ENCODE assay signal across 1 cellular context in the genomic region with DNA sequence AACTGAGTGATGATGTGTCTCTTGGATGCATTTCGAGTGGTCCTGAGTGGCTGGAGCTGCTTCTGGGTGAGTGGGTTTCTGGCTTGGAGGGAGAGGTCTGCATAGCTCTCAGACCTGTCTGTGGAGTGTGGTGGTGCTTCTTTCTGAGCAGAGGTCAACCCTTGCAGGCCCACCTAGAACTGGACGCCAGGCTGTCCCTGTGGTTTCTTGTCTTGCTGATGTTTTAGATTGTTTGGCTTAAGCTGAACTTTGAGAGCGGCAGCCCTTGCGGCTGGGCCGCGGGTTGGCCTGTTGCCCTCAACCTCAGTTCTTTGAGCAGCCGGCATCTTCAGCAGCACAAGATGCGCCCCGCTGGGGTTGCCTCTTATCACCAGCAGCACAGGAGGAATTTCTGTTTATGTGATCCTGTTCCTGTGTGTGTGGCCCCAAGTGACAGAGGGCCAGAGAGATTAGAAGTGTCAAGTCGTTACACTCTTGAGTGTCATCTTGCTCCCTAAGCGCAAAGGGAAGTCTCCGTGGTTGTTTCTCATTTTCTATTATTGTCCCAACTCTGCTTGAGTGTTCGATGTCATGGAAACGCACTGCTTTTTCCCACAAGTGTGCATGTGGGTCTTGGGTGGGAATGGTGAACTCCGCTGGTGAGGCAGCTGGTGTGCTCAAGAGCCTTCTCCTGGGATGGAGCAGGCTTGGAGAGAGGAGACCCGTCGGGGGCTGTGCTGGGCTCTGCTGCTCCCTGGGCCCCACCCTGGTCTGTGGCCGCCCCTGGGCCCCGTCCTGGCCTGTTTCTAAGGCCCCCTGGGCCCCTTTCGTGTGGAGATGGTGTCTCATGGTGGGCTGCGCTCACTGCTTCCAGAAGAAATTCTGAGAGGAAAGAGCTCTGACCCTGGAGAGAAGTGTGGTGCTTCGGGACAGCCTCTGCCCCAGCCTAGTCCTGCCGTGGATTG.
TF ChIP-seq lines count a peak whose summit lies in the region.

No MANE protein-coding gene starts in this region.

TF ChIP-seq in K562, 482 proteins besides CTCF, POLR2A, EP300 and RAD21 (continued from another document and continues in another):
- TF ChIP-seq, protein P1, sequence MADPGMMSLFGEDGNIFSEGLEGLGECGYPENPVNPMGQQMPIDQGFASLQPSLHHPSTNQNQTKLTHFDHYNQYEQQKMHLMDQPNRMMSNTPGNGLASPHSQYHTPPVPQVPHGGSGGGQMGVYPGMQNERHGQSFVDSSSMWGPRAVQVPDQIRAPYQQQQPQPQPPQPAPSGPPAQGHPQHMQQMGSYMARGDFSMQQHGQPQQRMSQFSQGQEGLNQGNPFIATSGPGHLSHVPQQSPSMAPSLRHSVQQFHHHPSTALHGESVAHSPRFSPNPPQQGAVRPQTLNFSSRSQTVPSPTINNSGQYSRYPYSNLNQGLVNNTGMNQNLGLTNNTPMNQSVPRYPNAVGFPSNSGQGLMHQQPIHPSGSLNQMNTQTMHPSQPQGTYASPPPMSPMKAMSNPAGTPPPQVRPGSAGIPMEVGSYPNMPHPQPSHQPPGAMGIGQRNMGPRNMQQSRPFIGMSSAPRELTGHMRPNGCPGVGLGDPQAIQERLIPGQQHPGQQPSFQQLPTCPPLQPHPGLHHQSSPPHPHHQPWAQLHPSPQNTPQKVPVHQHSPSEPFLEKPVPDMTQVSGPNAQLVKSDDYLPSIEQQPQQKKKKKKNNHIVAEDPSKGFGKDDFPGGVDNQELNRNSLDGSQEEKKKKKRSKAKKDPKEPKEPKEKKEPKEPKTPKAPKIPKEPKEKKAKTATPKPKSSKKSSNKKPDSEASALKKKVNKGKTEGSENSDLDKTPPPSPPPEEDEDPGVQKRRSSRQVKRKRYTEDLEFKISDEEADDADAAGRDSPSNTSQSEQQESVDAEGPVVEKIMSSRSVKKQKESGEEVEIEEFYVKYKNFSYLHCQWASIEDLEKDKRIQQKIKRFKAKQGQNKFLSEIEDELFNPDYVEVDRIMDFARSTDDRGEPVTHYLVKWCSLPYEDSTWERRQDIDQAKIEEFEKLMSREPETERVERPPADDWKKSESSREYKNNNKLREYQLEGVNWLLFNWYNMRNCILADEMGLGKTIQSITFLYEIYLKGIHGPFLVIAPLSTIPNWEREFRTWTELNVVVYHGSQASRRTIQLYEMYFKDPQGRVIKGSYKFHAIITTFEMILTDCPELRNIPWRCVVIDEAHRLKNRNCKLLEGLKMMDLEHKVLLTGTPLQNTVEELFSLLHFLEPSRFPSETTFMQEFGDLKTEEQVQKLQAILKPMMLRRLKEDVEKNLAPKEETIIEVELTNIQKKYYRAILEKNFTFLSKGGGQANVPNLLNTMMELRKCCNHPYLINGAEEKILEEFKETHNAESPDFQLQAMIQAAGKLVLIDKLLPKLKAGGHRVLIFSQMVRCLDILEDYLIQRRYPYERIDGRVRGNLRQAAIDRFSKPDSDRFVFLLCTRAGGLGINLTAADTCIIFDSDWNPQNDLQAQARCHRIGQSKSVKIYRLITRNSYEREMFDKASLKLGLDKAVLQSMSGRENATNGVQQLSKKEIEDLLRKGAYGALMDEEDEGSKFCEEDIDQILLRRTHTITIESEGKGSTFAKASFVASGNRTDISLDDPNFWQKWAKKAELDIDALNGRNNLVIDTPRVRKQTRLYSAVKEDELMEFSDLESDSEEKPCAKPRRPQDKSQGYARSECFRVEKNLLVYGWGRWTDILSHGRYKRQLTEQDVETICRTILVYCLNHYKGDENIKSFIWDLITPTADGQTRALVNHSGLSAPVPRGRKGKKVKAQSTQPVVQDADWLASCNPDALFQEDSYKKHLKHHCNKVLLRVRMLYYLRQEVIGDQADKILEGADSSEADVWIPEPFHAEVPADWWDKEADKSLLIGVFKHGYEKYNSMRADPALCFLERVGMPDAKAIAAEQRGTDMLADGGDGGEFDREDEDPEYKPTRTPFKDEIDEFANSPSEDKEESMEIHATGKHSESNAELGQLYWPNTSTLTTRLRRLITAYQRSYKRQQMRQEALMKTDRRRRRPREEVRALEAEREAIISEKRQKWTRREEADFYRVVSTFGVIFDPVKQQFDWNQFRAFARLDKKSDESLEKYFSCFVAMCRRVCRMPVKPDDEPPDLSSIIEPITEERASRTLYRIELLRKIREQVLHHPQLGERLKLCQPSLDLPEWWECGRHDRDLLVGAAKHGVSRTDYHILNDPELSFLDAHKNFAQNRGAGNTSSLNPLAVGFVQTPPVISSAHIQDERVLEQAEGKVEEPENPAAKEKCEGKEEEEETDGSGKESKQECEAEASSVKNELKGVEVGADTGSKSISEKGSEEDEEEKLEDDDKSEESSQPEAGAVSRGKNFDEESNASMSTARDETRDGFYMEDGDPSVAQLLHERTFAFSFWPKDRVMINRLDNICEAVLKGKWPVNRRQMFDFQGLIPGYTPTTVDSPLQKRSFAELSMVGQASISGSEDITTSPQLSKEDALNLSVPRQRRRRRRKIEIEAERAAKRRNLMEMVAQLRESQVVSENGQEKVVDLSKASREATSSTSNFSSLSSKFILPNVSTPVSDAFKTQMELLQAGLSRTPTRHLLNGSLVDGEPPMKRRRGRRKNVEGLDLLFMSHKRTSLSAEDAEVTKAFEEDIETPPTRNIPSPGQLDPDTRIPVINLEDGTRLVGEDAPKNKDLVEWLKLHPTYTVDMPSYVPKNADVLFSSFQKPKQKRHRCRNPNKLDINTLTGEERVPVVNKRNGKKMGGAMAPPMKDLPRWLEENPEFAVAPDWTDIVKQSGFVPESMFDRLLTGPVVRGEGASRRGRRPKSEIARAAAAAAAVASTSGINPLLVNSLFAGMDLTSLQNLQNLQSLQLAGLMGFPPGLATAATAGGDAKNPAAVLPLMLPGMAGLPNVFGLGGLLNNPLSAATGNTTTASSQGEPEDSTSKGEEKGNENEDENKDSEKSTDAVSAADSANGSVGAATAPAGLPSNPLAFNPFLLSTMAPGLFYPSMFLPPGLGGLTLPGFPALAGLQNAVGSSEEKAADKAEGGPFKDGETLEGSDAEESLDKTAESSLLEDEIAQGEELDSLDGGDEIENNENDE (IDR thresholded peaks at IDR 0.05; ENCODE audit: low read depth, low read length): no peak
- TF ChIP-seq, protein P2, sequence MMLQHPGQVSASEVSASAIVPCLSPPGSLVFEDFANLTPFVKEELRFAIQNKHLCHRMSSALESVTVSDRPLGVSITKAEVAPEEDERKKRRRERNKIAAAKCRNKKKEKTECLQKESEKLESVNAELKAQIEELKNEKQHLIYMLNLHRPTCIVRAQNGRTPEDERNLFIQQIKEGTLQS (IDR thresholded peaks at IDR 0.05): no peak; the same call in none of the 2 replicates
- TF ChIP-seq, protein P2 (CRISPR knock-in tag; conservative IDR thresholded peaks at IDR 0.05): no peak
- TF ChIP-seq PTBP1 (IDR thresholded peaks at IDR 0.05; ENCODE audit: low read depth, low read length) (0 out of 2 replicates have a peak, but pooled peaks have one; percentile 26), ZNF785 (CRISPR knock-in tag; IDR thresholded peaks at IDR 0.05) (no peak), EGR1 (conservative IDR thresholded peaks at IDR 0.05) (no peak), PHF8 (IDR thresholded peaks at IDR 0.05; ENCODE audit: borderline replicate concordance, low read length) (no peak), ZNF586 (CRISPR knock-in tag; conservative IDR thresholded peaks at IDR 0.05) (no peak), GTF2E2 (tag; IDR thresholded peaks at IDR 0.05) (peak; percentile 72; the same call in 1 of the 2 replicates), MCM7 (IDR thresholded peaks at IDR 0.05) (no peak), SRSF7 (optimal IDR thresholded peaks at IDR 0.05; ENCODE audit: low read depth, low read length) (no peak), ZNF77 (CRISPR knock-in tag; IDR thresholded peaks at IDR 0.05) (no peak)
- TF ChIP-seq, protein P3, sequence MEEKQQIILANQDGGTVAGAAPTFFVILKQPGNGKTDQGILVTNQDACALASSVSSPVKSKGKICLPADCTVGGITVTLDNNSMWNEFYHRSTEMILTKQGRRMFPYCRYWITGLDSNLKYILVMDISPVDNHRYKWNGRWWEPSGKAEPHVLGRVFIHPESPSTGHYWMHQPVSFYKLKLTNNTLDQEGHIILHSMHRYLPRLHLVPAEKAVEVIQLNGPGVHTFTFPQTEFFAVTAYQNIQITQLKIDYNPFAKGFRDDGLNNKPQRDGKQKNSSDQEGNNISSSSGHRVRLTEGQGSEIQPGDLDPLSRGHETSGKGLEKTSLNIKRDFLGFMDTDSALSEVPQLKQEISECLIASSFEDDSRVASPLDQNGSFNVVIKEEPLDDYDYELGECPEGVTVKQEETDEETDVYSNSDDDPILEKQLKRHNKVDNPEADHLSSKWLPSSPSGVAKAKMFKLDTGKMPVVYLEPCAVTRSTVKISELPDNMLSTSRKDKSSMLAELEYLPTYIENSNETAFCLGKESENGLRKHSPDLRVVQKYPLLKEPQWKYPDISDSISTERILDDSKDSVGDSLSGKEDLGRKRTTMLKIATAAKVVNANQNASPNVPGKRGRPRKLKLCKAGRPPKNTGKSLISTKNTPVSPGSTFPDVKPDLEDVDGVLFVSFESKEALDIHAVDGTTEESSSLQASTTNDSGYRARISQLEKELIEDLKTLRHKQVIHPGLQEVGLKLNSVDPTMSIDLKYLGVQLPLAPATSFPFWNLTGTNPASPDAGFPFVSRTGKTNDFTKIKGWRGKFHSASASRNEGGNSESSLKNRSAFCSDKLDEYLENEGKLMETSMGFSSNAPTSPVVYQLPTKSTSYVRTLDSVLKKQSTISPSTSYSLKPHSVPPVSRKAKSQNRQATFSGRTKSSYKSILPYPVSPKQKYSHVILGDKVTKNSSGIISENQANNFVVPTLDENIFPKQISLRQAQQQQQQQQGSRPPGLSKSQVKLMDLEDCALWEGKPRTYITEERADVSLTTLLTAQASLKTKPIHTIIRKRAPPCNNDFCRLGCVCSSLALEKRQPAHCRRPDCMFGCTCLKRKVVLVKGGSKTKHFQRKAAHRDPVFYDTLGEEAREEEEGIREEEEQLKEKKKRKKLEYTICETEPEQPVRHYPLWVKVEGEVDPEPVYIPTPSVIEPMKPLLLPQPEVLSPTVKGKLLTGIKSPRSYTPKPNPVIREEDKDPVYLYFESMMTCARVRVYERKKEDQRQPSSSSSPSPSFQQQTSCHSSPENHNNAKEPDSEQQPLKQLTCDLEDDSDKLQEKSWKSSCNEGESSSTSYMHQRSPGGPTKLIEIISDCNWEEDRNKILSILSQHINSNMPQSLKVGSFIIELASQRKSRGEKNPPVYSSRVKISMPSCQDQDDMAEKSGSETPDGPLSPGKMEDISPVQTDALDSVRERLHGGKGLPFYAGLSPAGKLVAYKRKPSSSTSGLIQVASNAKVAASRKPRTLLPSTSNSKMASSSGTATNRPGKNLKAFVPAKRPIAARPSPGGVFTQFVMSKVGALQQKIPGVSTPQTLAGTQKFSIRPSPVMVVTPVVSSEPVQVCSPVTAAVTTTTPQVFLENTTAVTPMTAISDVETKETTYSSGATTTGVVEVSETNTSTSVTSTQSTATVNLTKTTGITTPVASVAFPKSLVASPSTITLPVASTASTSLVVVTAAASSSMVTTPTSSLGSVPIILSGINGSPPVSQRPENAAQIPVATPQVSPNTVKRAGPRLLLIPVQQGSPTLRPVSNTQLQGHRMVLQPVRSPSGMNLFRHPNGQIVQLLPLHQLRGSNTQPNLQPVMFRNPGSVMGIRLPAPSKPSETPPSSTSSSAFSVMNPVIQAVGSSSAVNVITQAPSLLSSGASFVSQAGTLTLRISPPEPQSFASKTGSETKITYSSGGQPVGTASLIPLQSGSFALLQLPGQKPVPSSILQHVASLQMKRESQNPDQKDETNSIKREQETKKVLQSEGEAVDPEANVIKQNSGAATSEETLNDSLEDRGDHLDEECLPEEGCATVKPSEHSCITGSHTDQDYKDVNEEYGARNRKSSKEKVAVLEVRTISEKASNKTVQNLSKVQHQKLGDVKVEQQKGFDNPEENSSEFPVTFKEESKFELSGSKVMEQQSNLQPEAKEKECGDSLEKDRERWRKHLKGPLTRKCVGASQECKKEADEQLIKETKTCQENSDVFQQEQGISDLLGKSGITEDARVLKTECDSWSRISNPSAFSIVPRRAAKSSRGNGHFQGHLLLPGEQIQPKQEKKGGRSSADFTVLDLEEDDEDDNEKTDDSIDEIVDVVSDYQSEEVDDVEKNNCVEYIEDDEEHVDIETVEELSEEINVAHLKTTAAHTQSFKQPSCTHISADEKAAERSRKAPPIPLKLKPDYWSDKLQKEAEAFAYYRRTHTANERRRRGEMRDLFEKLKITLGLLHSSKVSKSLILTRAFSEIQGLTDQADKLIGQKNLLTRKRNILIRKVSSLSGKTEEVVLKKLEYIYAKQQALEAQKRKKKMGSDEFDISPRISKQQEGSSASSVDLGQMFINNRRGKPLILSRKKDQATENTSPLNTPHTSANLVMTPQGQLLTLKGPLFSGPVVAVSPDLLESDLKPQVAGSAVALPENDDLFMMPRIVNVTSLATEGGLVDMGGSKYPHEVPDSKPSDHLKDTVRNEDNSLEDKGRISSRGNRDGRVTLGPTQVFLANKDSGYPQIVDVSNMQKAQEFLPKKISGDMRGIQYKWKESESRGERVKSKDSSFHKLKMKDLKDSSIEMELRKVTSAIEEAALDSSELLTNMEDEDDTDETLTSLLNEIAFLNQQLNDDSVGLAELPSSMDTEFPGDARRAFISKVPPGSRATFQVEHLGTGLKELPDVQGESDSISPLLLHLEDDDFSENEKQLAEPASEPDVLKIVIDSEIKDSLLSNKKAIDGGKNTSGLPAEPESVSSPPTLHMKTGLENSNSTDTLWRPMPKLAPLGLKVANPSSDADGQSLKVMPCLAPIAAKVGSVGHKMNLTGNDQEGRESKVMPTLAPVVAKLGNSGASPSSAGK (IDR thresholded peaks at IDR 0.05): peak; percentile 55
- TF ChIP-seq, protein P4, sequence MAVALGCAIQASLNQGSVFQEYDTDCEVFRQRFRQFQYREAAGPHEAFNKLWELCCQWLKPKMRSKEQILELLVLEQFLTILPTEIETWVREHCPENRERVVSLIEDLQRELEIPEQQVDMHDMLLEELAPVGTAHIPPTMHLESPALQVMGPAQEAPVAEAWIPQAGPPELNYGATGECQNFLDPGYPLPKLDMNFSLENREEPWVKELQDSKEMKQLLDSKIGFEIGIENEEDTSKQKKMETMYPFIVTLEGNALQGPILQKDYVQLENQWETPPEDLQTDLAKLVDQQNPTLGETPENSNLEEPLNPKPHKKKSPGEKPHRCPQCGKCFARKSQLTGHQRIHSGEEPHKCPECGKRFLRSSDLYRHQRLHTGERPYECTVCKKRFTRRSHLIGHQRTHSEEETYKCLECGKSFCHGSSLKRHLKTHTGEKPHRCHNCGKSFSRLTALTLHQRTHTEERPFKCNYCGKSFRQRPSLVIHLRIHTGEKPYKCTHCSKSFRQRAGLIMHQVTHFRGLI (CRISPR knock-in tag; IDR thresholded peaks at IDR 0.05): peak; percentile 88
- TF ChIP-seq, protein P5, sequence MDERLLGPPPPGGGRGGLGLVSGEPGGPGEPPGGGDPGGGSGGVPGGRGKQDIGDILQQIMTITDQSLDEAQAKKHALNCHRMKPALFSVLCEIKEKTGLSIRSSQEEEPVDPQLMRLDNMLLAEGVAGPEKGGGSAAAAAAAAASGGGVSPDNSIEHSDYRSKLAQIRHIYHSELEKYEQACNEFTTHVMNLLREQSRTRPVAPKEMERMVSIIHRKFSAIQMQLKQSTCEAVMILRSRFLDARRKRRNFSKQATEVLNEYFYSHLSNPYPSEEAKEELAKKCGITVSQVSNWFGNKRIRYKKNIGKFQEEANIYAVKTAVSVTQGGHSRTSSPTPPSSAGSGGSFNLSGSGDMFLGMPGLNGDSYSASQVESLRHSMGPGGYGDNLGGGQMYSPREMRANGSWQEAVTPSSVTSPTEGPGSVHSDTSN (CRISPR knock-in tag; IDR thresholded peaks at IDR 0.05; ENCODE audit: low read depth): no peak
- TF ChIP-seq, protein P5 (tag; conservative IDR thresholded peaks at IDR 0.05; ENCODE audit: low read depth): peak; percentile 73
